ENCODE assay signal across 13 cellular contexts in the genomic region with DNA sequence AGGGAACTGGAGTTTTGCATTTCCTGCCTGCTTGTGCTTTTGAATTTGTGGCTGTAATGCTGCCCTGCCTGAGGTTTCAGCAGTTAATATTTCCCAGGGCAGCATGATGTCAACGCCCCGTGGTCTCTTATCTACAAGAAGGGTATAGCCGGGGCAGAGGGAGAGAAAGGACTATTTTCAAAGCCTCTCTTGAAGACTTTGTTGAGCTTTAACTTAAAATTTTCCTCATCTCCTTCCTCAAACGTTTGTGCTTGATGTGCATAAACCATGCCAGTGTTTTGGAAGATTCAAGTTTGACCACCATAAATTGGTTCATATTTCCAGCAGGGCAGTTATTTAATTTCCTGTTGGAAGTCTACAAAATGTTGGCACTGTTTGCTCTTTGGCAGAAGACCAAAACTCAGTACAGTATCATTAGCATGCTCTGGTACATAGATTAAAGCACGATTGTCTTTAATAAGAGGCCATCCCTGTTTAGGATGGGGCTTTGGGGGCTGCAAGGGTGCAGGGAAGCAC. TPM values are rescaled to one million over a fixed set of nuclear protein-coding genes. Genes with fewer than 3 reads are reported as not detected.
DNase-seq lines count a peak whose midpoint lies in the region; ATAC-seq and TF ChIP-seq lines count a peak whose summit lies in the region.
"Had no signal": no experiment of that assay in that cellular context is flagged by ENCODE, and none has a peak within 500 bp of the region (broad histone marks: within the 10 kb centered on the region; RNA-seq: fewer than 3 reads in every experiment).

No MANE protein-coding gene starts in this region.

- no peaks in the 10 kb centered on the region for H3K27me3 ChIP-seq in endodermal cell (ENCODE audit: control insufficient read depth, insufficient read depth, low read length, poor library complexity, severe bottlenecking)
- H3K27me3 ChIP-seq: ovary had no signal

- peaks cover 3% of the 10 kb centered on the region for H3K4me1 ChIP-seq in endodermal cell (ENCODE audit: control insufficient read depth, insufficient read depth, low read length)

- no peak for TF ChIP-seq CTCF in endodermal cell (conservative IDR thresholded peaks at IDR 0.05)

- H3K4me3 ChIP-seq in endodermal cell (ENCODE audit: low read length), result no peak overlapping the region
- H3K4me3 ChIP-seq: ovary had no signal

- WGBS in endodermal cell (ENCODE audit: insufficient coverage in 1 of 2, insufficient read length in 1 of 2), 2 experiments, result 69 to 80% methylated on average over 5 of the region's 5 CpGs

- peaks cover 29% of the 10 kb centered on the region for H3K9me3 Mint-ChIP-seq in endodermal cell

- in situ Hi-C loops in KBM-7 (cut with MboI; ENCODE audit: low pct_unique_long_range_greater_than_20kb, low sequenced_read_pairs), result no loop called here

- ATAC-seq in left ventricle myocardium superior, result peak; percentile 32
- no peak for ATAC-seq in HG02973 (IDR thresholded peaks at IDR 0.05; ENCODE audit: unreplicated experiment)

- H3K4me3 Mint-ChIP-seq in endodermal cell, result no peak overlapping the region

- no peak for DNase-seq in left ventricle myocardium superior
- no peak for DNase-seq in cardiac septum (ENCODE audit: low spot score)
- peak; percentile 7 for DNase-seq in OCI-M1 (lab: John Stamatoyannopoulos, UW)
- DNase-seq in glomerular visceral epithelial cell (ENCODE audit: extremely low spot score), result peak; percentile 89
- DNase-seq in central memory CD4-positive, alpha-beta T cell, result no peak
- DNase-seq in KBM-7, result no peak
- DNase-seq in endodermal cell, result no peak
- DNase-seq: amygdala, erythroblast, NCI-H510A, ovary had no signal

- intact Hi-C loops in left ventricle myocardium superior (cut with micrococcal nuclease), result no loop called here
- intact Hi-C loops in cardiac septum (cut with DNase I), result no loop called here

- no peak overlapping the region for H3K27ac ChIP-seq in endodermal cell (ENCODE audit: low read depth, low read length)
- H3K27ac ChIP-seq: ovary had no signal

- peaks cover 34% of the 10 kb centered on the region for H3K9me3 ChIP-seq in endodermal cell (ENCODE audit: control insufficient read depth, low read length)
- H3K9me3 ChIP-seq: ovary had no signal

- H3K36me3 ChIP-seq in endodermal cell (ENCODE audit: control insufficient read depth, insufficient read depth, low read length), result peaks cover 12% of the 10 kb centered on the region
- H3K36me3 ChIP-seq: ovary had no signal

- no peaks in the 10 kb centered on the region for H3K27me3 Mint-ChIP-seq in endodermal cell (ENCODE audit: insufficient read depth)

- H3K9ac ChIP-seq in endodermal cell (ENCODE audit: extremely low read depth, low read length, poor library complexity, severe bottlenecking), result no peak overlapping the region

- peaks cover 20% of the 10 kb centered on the region for H3K4me1 Mint-ChIP-seq in endodermal cell

- H3K36me3 Mint-ChIP-seq in endodermal cell (ENCODE audit: low read depth), result peaks cover 34% of the 10 kb centered on the region

- no peak overlapping the region for H3K27ac Mint-ChIP-seq in endodermal cell

RNA-seq across cellular contexts. Expression of a gene that starts 43.4 kb away (rescaled TPM):
- 9.0 TPM for total RNA-seq in left ventricle myocardium superior
- total RNA-seq in cardiac septum, result 34.8 TPM
- total RNA-seq in endodermal cell, result 10 to 100 TPM; 77.4 to 77.9 TPM
- 28.6 TPM for polyA plus RNA-seq in endodermal cell (2013, experiment 1 of 2)
- 27.2 TPM for polyA plus RNA-seq in endodermal cell (2013, experiment 2 of 2)
- total RNA-seq: activated CD8-positive, alpha-beta memory T cell treated with anti-CD3 and anti-CD28 coated beads for 36 hours had no signal

Comparison
In these comparisons a context has a peak if more than half of its experiments do, and no peak if none do; other contexts are left out.
1. DNase-seq: peak in OCI-M1 (single experiment) and glomerular visceral epithelial cell (single experiment); none in left ventricle myocardium superior (single experiment), cardiac septum (single experiment), central memory CD4-positive, alpha-beta T cell (single experiment), KBM-7 (single experiment) and endodermal cell (single experiment).